Comparison of ENCODE assay signal across 8 cellular contexts in genomic region chr9:112809351-112809848, GRCh38. TPM values are rescaled to one million over a fixed set of nuclear protein-coding genes. Genes with fewer than 3 reads are reported as not detected.
DNase-seq lines count a peak whose midpoint lies in the region; ATAC-seq and TF ChIP-seq lines count a peak whose summit lies in the region.

No MANE protein-coding gene starts in this region.

- peak; percentile 35 for DNase-seq in Ammon's horn (ENCODE audit: low spot score)
- peak; percentile 70 for DNase-seq in GM19238 (ENCODE audit: insufficient read length, low spot score)
- DNase-seq in NOMO-1 treated with DMSO at 0.1 percent for 48 hours (lab: John Stamatoyannopoulos, UW; ENCODE audit: unreplicated experiment): peak; percentile 95
- no peak for DNase-seq in transverse colon
- DNase-seq in NCI-H2081 (lab: John Stamatoyannopoulos, UW): no peak
- no peak for DNase-seq in activated CD4-positive, alpha-beta T cell treated with anti-CD3 and anti-CD28 coated beads for 48 hours
- DNase-seq in NK-92 (lab: John Stamatoyannopoulos, UW; ENCODE audit: unreplicated experiment): no peak

- H3K4me3 ChIP-seq in transverse colon: no peak overlapping the region

- peaks cover 0 to 6% (median 0%) of the 10 kb centered on the region in 4 donors for H3K4me1 ChIP-seq in transverse colon

- no peak overlapping the region for H3K27ac ChIP-seq in transverse colon

- ATAC-seq in HG02943 (IDR thresholded peaks at IDR 0.05; ENCODE audit: low read depth, unreplicated experiment): peak; percentile 98

- TF ChIP-seq POLR2A in transverse colon (IDR thresholded peaks at IDR 0.05): no peak

- WGBS in transverse colon (ENCODE audit: low coverage in 1 of 2), 2 donors: 43 to 77% methylated on average over 3 to 7 of the region's 7 CpGs

- TF ChIP-seq CTCF in transverse colon (IDR thresholded peaks at IDR 0.05): no peak

- H3K9me3 ChIP-seq in transverse colon: no peaks in the 10 kb centered on the region

- no peaks in the 10 kb centered on the region for H3K27me3 ChIP-seq in transverse colon

- no peaks in the 10 kb centered on the region for H3K36me3 ChIP-seq in transverse colon

- no peak for TF ChIP-seq EP300 in transverse colon (IDR thresholded peaks at IDR 0.05; ENCODE audit: low read depth)

- in situ Hi-C loops in transverse colon (cut with MboI; ENCODE audit: low pct_ligation_motif_present in 1 of 4, low pct_unique_long_range_greater_than_20kb in 1 of 4, low sequenced_read_pairs in 3 of 4): loop anchor here in 1 of 4 donors (25.0 kb wide), 1 partner anchor 722 kb away; no protein-coding TSS in a partner anchor

- intact Hi-C loops in transverse colon (cut with DNase I; ENCODE audit: low total_unique reads): no loop called here

RNA-seq across cellular contexts. Expression of gene SNX30, which starts 58.8 kb away (rescaled TPM):
- total RNA-seq in transverse colon: 10 to 100 TPM; 15.7 to 46.4 (median 45.7) TPM

Comparison
In these comparisons a context has a peak if more than half of its experiments do, and no peak if none do; other contexts are left out.
1. DNase-seq: peak in Ammon's horn (single experiment), GM19238 (single experiment) and NOMO-1 treated with DMSO at 0.1 percent for 48 hours (single experiment); none in transverse colon (single experiment), NCI-H2081 (0 of 2), activated CD4-positive, alpha-beta T cell treated with anti-CD3 and anti-CD28 coated beads for 48 hours (single experiment) and NK-92 (single experiment).